In the genomic region with DNA sequence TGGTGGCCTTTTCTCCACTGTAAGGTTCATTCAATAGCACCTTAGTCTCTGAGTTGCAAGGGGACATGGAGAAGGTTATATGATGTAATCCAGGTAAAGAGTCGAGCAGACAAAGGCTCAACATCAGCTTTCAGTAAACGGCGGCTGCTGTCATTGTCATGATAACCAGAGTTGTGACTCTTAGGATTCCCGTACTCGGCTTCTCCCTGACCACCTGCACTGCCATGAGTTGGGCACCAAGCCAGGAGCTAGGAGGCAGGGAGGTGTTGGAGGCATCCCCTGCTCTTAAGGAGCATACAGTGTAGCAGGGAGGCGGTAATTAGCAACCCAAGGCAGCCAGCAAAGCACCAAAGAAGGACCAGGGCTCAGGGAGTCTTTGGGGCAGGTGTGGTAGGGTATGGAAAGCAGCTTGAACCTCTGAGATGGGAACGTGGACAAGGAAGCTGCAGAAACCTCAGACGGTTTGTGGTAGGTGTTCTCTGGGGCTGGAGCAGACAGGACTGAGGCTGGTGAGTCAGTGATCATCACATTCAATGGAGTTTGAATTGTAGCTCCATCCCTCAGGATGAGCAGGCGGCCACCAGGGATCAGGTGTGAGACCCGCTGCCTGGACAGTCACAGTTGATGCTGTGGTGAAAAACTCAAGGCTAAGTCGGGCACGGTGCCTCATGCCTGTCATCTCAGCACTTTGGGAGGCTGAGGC, we compare ENCODE assay signal across 16 cellular contexts. TPM values are rescaled to one million over a fixed set of nuclear protein-coding genes. Genes with fewer than 3 reads are reported as not detected.
DNase-seq lines count a peak whose midpoint lies in the region; ATAC-seq and TF ChIP-seq lines count a peak whose summit lies in the region.
"Had no signal": no experiment of that assay in that cellular context is flagged by ENCODE, and none has a peak within 500 bp of the region (broad histone marks: within the 10 kb centered on the region; RNA-seq: fewer than 3 reads in every experiment).

No MANE protein-coding gene starts in this region.

- intact Hi-C loops in Calu3 (cut with micrococcal nuclease; ENCODE audit: unreplicated experiment), result no loop called here

- no peaks in the 10 kb centered on the region for H3K27me3 ChIP-seq in foreskin keratinocyte
- H3K27me3 ChIP-seq: SJSA1, suprapubic skin had no signal

- CTCF ChIA-PET in Calu3 (lab: Charles Lee), result interaction anchor here (0.5 to 3.5 kb wide), 5 partner anchors 18 to 407 kb away, joined by 3 to 24 read pairs (median 5); no protein-coding TSS in a partner anchor

- BruUV-seq in Calu3 (replicated peaks; lab: Mats Ljungman, UMichigan), result no TSS peak

- H3K4me1 Mint-ChIP-seq in Calu3 (ENCODE audit: low read depth, unreplicated experiment) (peaks cover 66% of the 10 kb centered on the region), glutamatergic neuron (ENCODE audit: low read depth, unreplicated experiment) (no peaks in the 10 kb centered on the region)

- H3K9me3 Mint-ChIP-seq in Calu3 (ENCODE audit: low read depth, unreplicated experiment) (no peaks in the 10 kb centered on the region), glutamatergic neuron (ENCODE audit: unreplicated experiment) (peaks cover 3% of the 10 kb centered on the region)
- H3K9me3 Mint-ChIP-seq: central memory CD8-positive, alpha-beta T cell had no signal

- ATAC-seq in foreskin keratinocyte (peak; percentile 18), GM18511 (IDR thresholded peaks at IDR 0.05; ENCODE audit: unreplicated experiment) (no peak)
- ATAC-seq: gastrocnemius medialis had no signal

- H3K4me1 ChIP-seq in foreskin keratinocyte, result peaks cover 12% of the 10 kb centered on the region
- H3K4me1 ChIP-seq: gastrocnemius medialis had no signal

- H3K27ac Mint-ChIP-seq in Calu3 (ENCODE audit: unreplicated experiment) (peak overlapping the region; percentile 83), glutamatergic neuron (ENCODE audit: unreplicated experiment) (no peak overlapping the region)

- TF ChIP-seq CTCF in Calu3 (IDR thresholded peaks at IDR 0.05; ENCODE audit: unreplicated experiment) (no peak), foreskin keratinocyte (conservative IDR thresholded peaks at IDR 0.05) (no peak), glutamatergic neuron (IDR thresholded peaks at IDR 0.05; ENCODE audit: partially characterized antibody, unreplicated experiment) (no peak)

- H3K27ac ChIP-seq in foreskin keratinocyte, result no peak overlapping the region
- H3K27ac ChIP-seq: gastrocnemius medialis, SJSA1, suprapubic skin had no signal

- DNase-seq in NCI-H2227 (lab: John Stamatoyannopoulos, UW; ENCODE audit: unreplicated experiment) (peak; percentile 10), NCI-H2227 treated with DMSO at 0.1 percent for 48 hours (lab: John Stamatoyannopoulos, UW) (no peak), Calu3 (no peak), NCI-H524 (lab: John Stamatoyannopoulos, UW) (peak; percentile 34 to 75), foreskin keratinocyte (peak in 1 of 2 donors; percentile 48), NCI-H1092 treated with DMSO at 0.1 percent for 48 hours (lab: John Stamatoyannopoulos, UW) (no peak), glutamatergic neuron (no peak)
- DNase-seq: activated CD8-positive, alpha-beta memory T cell treated with anti-CD3 and anti-CD28 coated beads, Interleukin-2, amount 50 U/mL, for 4 hours; gastrocnemius medialis; NCI-H526 treated with DMSO at 0.1 percent for 48 hours had no signal

- H3K36me3 Mint-ChIP-seq in Calu3 (ENCODE audit: insufficient read depth, unreplicated experiment) (peaks cover 31% of the 10 kb centered on the region), glutamatergic neuron (ENCODE audit: unreplicated experiment) (no peaks in the 10 kb centered on the region)

- no peak overlapping the region for H3K4me3 Mint-ChIP-seq in Calu3 (ENCODE audit: low read depth, unreplicated experiment)
- H3K4me3 Mint-ChIP-seq in glutamatergic neuron (ENCODE audit: unreplicated experiment), result no peak overlapping the region
- H3K4me3 Mint-ChIP-seq: central memory CD8-positive, alpha-beta T cell had no signal

- H3K27me3 Mint-ChIP-seq in Calu3 (ENCODE audit: unreplicated experiment), result no peaks in the 10 kb centered on the region
- peaks cover 7% of the 10 kb centered on the region for H3K27me3 Mint-ChIP-seq in glutamatergic neuron (ENCODE audit: unreplicated experiment)

RNA-seq across cellular contexts. Expression of gene LIF, which starts 31.7 kb away (rescaled TPM):
- total RNA-seq in Calu3 (2022), result 202 and 260 TPM in 2 replicates
- 0.17 and 0.25 TPM in 2 replicates for total RNA-seq in foreskin keratinocyte
- 0.18 and 0.19 TPM in 2 replicates for polyA plus RNA-seq in foreskin keratinocyte
- 0.29 TPM for total RNA-seq in glutamatergic neuron (ENCODE audit: unreplicated experiment)
- total RNA-seq: gastrocnemius medialis had no signal

RNA-seq across cellular contexts. Expression of gene OSM, which starts 51.8 kb away (rescaled TPM):
- total RNA-seq in Calu3 (2022) (not detected in 2 replicates), foreskin keratinocyte (not detected in 2 replicates), glutamatergic neuron (ENCODE audit: unreplicated experiment) (not detected)
- not detected in 2 replicates for polyA plus RNA-seq in foreskin keratinocyte
- total RNA-seq: MCF 10A, osteoblast, SJSA1 had no signal

Comparison
In these comparisons a context has a peak if more than half of its experiments do, and no peak if none do; other contexts are left out.
1. DNase-seq: peak in NCI-H2227 (single experiment) and NCI-H524 (2 of 2); none in NCI-H2227 treated with DMSO at 0.1 percent for 48 hours (single experiment), Calu3 (single experiment), NCI-H1092 treated with DMSO at 0.1 percent for 48 hours (single experiment) and glutamatergic neuron (single experiment).
2. RNA of gene LIF, which starts 31.7 kb away (total RNA-seq): 202 to 260 TPM in Calu3; 0.29 TPM in glutamatergic neuron (single experiment) and 0.17 to 0.25 TPM in foreskin keratinocyte; every median in the first group is over 100 times any median in the second.